ENCODE assay signal across 19 cellular contexts in genomic region chr10:29806350-29806788, GRCh38.
A peak's percentile ranks its signal among the peaks of the same experiment; 100 is the strongest.
DNase-seq lines count a peak whose midpoint lies in the region; ATAC-seq and TF ChIP-seq lines count a peak whose summit lies in the region.
"Had no signal": no experiment of that assay in that cellular context is flagged by ENCODE, and none has a peak within 500 bp of the region (broad histone marks: within the 10 kb centered on the region; RNA-seq: fewer than 3 reads in every experiment).

No MANE protein-coding gene starts in this region.

- H3K27me3 ChIP-seq in GM23248 (replicated peaks; ENCODE audit: insufficient read depth) (no peaks in the 10 kb centered on the region), body of pancreas (no peaks in the 10 kb centered on the region), stomach (no peaks in the 10 kb centered on the region)

- no peak overlapping the region for H3K9ac ChIP-seq in GM23248

- H3K79me2 ChIP-seq in GM23248 (ENCODE audit: insufficient read depth) = no peaks in the 10 kb centered on the region

- no peaks in the 10 kb centered on the region for H4K20me1 ChIP-seq in GM23248 (ENCODE audit: insufficient read depth)

- DNase-seq in GM23248 (peak; percentile 62), body of pancreas (no peak), foreskin fibroblast (peak; percentile 44 to 62), stomach (no peak), NCI-H446 (lab: John Stamatoyannopoulos, UW) (no peak), SW 1271 (lab: John Stamatoyannopoulos, UW) (no peak)
- DNase-seq: activated CD4-positive, alpha-beta T cell treated with anti-CD3 and anti-CD28 coated beads, Interleukin-2, amount 50 U/mL, for 48 hours; activated gamma-delta T cell treated with Interleukin-2 at 50 U/mL for 16 hours; amniotic stem cell; CD4-positive, alpha-beta T cell; effector memory CD4-positive, alpha-beta T cell; KBM-7; NCI-H187 treated with DMSO at 0.1 percent for 48 hours; stimulated activated CD4-positive, alpha-beta T cell treated with anti-CD3 and anti-CD28 coated beads, Interleukin-4, amount 100 ng/mL, for 24 hours had no signal

- H3K36me3 ChIP-seq in GM23248 (ENCODE audit: low read depth) (no peaks in the 10 kb centered on the region), body of pancreas (replicated peaks in 1 of 2; ENCODE audit: insufficient read depth in 1 of 2, low read depth in 2 of 2) (no peaks in the 10 kb centered on the region), stomach (no peaks in the 10 kb centered on the region)

- in situ Hi-C loops in GM23248 (cut with MboI) = no loop called here

- H3K4me2 ChIP-seq in GM23248 (ENCODE audit: unreplicated experiment) = peak overlapping the region; percentile 47
- H3K4me2 ChIP-seq: smooth muscle cell had no signal

- H3F3A ChIP-seq in GM23248 (ENCODE audit: insufficient read depth) = peaks cover 50% of the 10 kb centered on the region

- peaks cover 57% of the 10 kb centered on the region for H3K4me1 ChIP-seq in GM23248 (ENCODE audit: insufficient read depth)
- peaks cover 27% of the 10 kb centered on the region for H3K4me1 ChIP-seq in body of pancreas
- peaks cover 0 to 27% (median 8%) of the 10 kb centered on the region in 4 donors for H3K4me1 ChIP-seq in stomach

- H3K9me3 ChIP-seq in GM23248 (ENCODE audit: low read depth) (no peaks in the 10 kb centered on the region), body of pancreas (no peaks in the 10 kb centered on the region), stomach (no peaks in the 10 kb centered on the region)

- no peak overlapping the region for H2AFZ ChIP-seq in GM23248

- intact Hi-C loops in body of pancreas (cut with DNase I) (no loop called here), stomach (cut with DNase I; ENCODE audit: low total_unique reads) (no loop called here)

- 0 out of 2 replicates have a peak overlapping the region, but pooled peaks have one; percentile 5 for H3K27ac ChIP-seq in GM23248
- peak overlapping the region in 2 of 4 donors; percentile 46 to 47 for H3K27ac ChIP-seq in body of pancreas
- peak overlapping the region in 3 of 5 donors; percentile 67 to 75 (median 74) for H3K27ac ChIP-seq in stomach
- H3K27ac ChIP-seq: VCaP had no signal

- ATAC-seq in body of pancreas (peak; percentile 47), HG03097 (IDR thresholded peaks at IDR 0.05; ENCODE audit: low FRiP score, unreplicated experiment) (no peak), HG03460 (IDR thresholded peaks at IDR 0.05; ENCODE audit: unreplicated experiment) (no peak)
- ATAC-seq: HCT116 had no signal

- no peak for TF ChIP-seq EP300 in stomach (IDR thresholded peaks at IDR 0.05)

- H3K4me3 ChIP-seq in GM23248 = no peak overlapping the region
- H3K4me3 ChIP-seq in body of pancreas = no peak overlapping the region
- no peak overlapping the region for H3K4me3 ChIP-seq in foreskin fibroblast (ENCODE audit: low read depth in 1 of 2, low read length in 2 of 2)
- H3K4me3 ChIP-seq in stomach = no peak overlapping the region
- H3K4me3 ChIP-seq: smooth muscle cell had no signal

- TF ChIP-seq POLR2A in body of pancreas (IDR thresholded peaks at IDR 0.05) (no peak), stomach (IDR thresholded peaks at IDR 0.05) (no peak)

- H3K9me2 ChIP-seq in GM23248 (ENCODE audit: insufficient read depth) = no peaks in the 10 kb centered on the region

- TF ChIP-seq CTCF in body of pancreas (IDR thresholded peaks at IDR 0.05) (no peak), foreskin fibroblast (IDR thresholded peaks at IDR 0.05; ENCODE audit: low read depth, low read length) (no peak), stomach (IDR thresholded peaks at IDR 0.05) (no peak)

- WGBS in GM23248 (ENCODE audit: low coverage in 1 of 2, low lambda C conversion rate in 2 of 2, missing lambda C conversion rate in 2 of 2), 2 experiments = 33 to 34% methylated on average over 2 of the region's 2 CpGs
- WGBS in body of pancreas, 2 donors = 9 to 24% methylated on average over 2 of the region's 2 CpGs
- 36 to 57% (median 39%) methylated on average over 2 of the region's 2 CpGs for WGBS in stomach, 5 donors

Comparison
In these comparisons a context has a peak if more than half of its experiments do, and no peak if none do; other contexts are left out.
1. DNase-seq: peak in GM23248 (single experiment) and foreskin fibroblast (2 of 2); none in body of pancreas (0 of 4), stomach (single experiment), NCI-H446 (0 of 2) and SW 1271 (0 of 2).